ENCODE assay signal across 8 cellular contexts in genomic region chrX:45758738-45759397, GRCh38.
DNase-seq lines count a peak whose midpoint lies in the region; ATAC-seq and TF ChIP-seq lines count a peak whose summit lies in the region.

No MANE protein-coding gene starts in this region.

- H3K27me3 Mint-ChIP-seq in activated CD4-positive, alpha-beta memory T cell treated with anti-CD3 and anti-CD28 coated beads for 36 hours: no peaks in the 10 kb centered on the region
- H3K27me3 Mint-ChIP-seq in naive B cell: no peaks in the 10 kb centered on the region

- H3K36me3 Mint-ChIP-seq in activated CD4-positive, alpha-beta memory T cell treated with anti-CD3 and anti-CD28 coated beads for 36 hours: peaks cover 55% of the 10 kb centered on the region
- no peaks in the 10 kb centered on the region for H3K36me3 Mint-ChIP-seq in naive B cell

- DNase-seq in AG04450 (ENCODE audit: low read depth, low spot score): no peak
- DNase-seq in activated CD4-positive, alpha-beta memory T cell treated with anti-CD3 and anti-CD28 coated beads for 36 hours: peak; percentile 52
- peak; percentile 30 for DNase-seq in naive B cell
- no peak for DNase-seq in NCI-H524 (lab: John Stamatoyannopoulos, UW)
- no peak for DNase-seq in GM10266 (ENCODE audit: extremely low spot score)
- no peak for DNase-seq in HEK293T (ENCODE audit: extremely low spot score)

- peak overlapping the region; percentile 7; the same call in 1 of the 2 replicates for H3K4me3 ChIP-seq in AG04450 (ENCODE audit: low read depth, low read length)

- TF ChIP-seq CTCF in AG04450 (IDR thresholded peaks at IDR 0.05; ENCODE audit: low read depth, low read length): no peak
- TF ChIP-seq CTCF in GM10266 (IDR thresholded peaks at IDR 0.05; ENCODE audit: control insufficient read depth, insufficient read depth, low read depth, missing control alignments): no peak

- H3K9me3 Mint-ChIP-seq in activated CD4-positive, alpha-beta memory T cell treated with anti-CD3 and anti-CD28 coated beads for 36 hours: no peaks in the 10 kb centered on the region
- H3K9me3 Mint-ChIP-seq in naive B cell: no peaks in the 10 kb centered on the region

- no peaks in the 10 kb centered on the region for H3K9me3 ChIP-seq in AG04450 (ENCODE audit: control insufficient read depth, insufficient read depth, low read length)

- no peaks in the 10 kb centered on the region for H3K27me3 ChIP-seq in AG04450 (ENCODE audit: control insufficient read depth, insufficient read depth, low read length)

- intact Hi-C loops in activated CD4-positive, alpha-beta memory T cell treated with anti-CD3 and anti-CD28 coated beads for 36 hours (cut with micrococcal nuclease): loop anchor here (1.0 to 10.0 kb wide), 6 partner anchors 49 to 434 kb away; no protein-coding TSS in a partner anchor

- ATAC-seq in GM19324 (IDR thresholded peaks at IDR 0.05; ENCODE audit: low FRiP score, unreplicated experiment) (peak; percentile 64), HG03280 (IDR thresholded peaks at IDR 0.05; ENCODE audit: unreplicated experiment) (peak; percentile 67), naive B cell (ENCODE audit: low read depth in 2 of 2) (peak; percentile 44 to 55)

- peak overlapping the region; percentile 92 for H3K27ac Mint-ChIP-seq in activated CD4-positive, alpha-beta memory T cell treated with anti-CD3 and anti-CD28 coated beads for 36 hours
- H3K27ac Mint-ChIP-seq in naive B cell: peak overlapping the region; percentile 68 to 95 (median 90)

- peaks cover 77% of the 10 kb centered on the region for H3K4me1 Mint-ChIP-seq in activated CD4-positive, alpha-beta memory T cell treated with anti-CD3 and anti-CD28 coated beads for 36 hours (ENCODE audit: low read depth)
- H3K4me1 Mint-ChIP-seq in naive B cell: peaks cover 35 to 74% (median 37%) of the 10 kb centered on the region in 3 donors

- H3K27ac ChIP-seq in AG04450 (ENCODE audit: low read depth, low read length): peak overlapping the region; percentile 73

- peak overlapping the region; percentile 77 for H3K4me3 Mint-ChIP-seq in activated CD4-positive, alpha-beta memory T cell treated with anti-CD3 and anti-CD28 coated beads for 36 hours
- H3K4me3 Mint-ChIP-seq in naive B cell: peak overlapping the region; percentile 61 to 92 (median 86)

- CTCF ChIA-PET in AG04450 (lab: Charles Lee) (no interaction called here), HEK293T (lab: Yijun Ruan, JAX) (no interaction called here)
- CTCF ChIA-PET in activated CD4-positive, alpha-beta memory T cell treated with anti-CD3 and anti-CD28 coated beads for 36 hours (lab: Charles Lee): interaction anchor here (0.8 to 2.4 kb wide), 4 partner anchors 11 to 49 kb away, joined by 3 to 7 read pairs (median 5); no protein-coding TSS in a partner anchor

- POLR2A ChIA-PET in AG04450 (lab: Yijun Ruan, JAX): interaction anchor here (0.5 to 2.0 kb wide), 6 partner anchors 8 to 1664 kb away, joined by 3 to 8 read pairs (median 5); no protein-coding TSS in a partner anchor
- POLR2A ChIA-PET in activated CD4-positive, alpha-beta memory T cell treated with anti-CD3 and anti-CD28 coated beads for 36 hours (lab: Charles Lee): interaction anchor here (1.0 to 4.7 kb wide), 13 partner anchors 8 to 244 kb away, joined by 3 to 40 read pairs (median 5); no protein-coding TSS in a partner anchor
- POLR2A ChIA-PET in HEK293T (lab: Yijun Ruan, JAX): interaction anchor here (1.0 kb wide), 1 partner anchor 11 kb away, joined by 3 read pairs; no protein-coding TSS in a partner anchor

TF ChIP-seq in HEK293T, 16 proteins besides CTCF, POLR2A, EP300 and RAD21:
- TF ChIP-seq BHLHE40 (IDR thresholded peaks at IDR 0.05; ENCODE audit: borderline replicate concordance) (no peak), FOXM1 (IDR thresholded peaks at IDR 0.05; ENCODE audit: borderline replicate concordance) (no peak), HDGF (IDR thresholded peaks at IDR 0.05; ENCODE audit: borderline replicate concordance) (no peak), ZNF384 (IDR thresholded peaks at IDR 0.05) (no peak), CTBP1 (IDR thresholded peaks at IDR 0.05; ENCODE audit: borderline replicate concordance) (no peak), ELF4 (IDR thresholded peaks at IDR 0.05) (no peak), ARNT (IDR thresholded peaks at IDR 0.05) (no peak), L3MBTL2 (conservative IDR thresholded peaks at IDR 0.05) (no peak), NFRKB (IDR thresholded peaks at IDR 0.05) (no peak)

Comparison
In these comparisons a context has a peak if more than half of its experiments do, and no peak if none do; other contexts are left out.
1. DNase-seq: peak in activated CD4-positive, alpha-beta memory T cell treated with anti-CD3 and anti-CD28 coated beads for 36 hours (single experiment) and naive B cell (single experiment); none in AG04450 (single experiment), NCI-H524 (0 of 2), GM10266 (single experiment) and HEK293T (single experiment).
2. Peak in every context shown above with its lines, with median percentiles within 50 percentile points of each other: ATAC-seq.